In the genomic region with DNA sequence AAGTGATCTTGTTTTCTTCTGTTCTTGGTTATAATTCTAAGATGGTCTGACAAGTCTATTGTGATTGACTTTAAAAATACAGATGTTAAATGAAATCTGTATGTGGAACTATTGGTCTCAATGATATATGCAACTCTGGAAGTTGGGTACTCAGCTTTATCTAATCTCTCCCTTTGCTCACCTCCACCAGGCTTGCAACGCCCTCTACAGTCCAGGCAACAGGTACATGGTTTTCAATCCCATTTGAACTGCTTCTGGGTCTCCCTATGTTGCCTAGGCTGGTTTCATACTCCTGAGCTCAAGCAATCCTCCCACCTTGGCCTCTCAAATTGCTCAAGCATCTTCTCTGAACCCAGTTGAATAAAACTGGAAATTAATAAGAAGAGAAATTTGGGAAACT, we compare ENCODE assay signal across 9 cellular contexts. TPM values are rescaled to one million over a fixed set of nuclear protein-coding genes. Genes with fewer than 3 reads are reported as not detected.
A peak's percentile ranks its signal among the peaks of the same experiment; 100 is the strongest.
DNase-seq lines count a peak whose midpoint lies in the region; ATAC-seq and TF ChIP-seq lines count a peak whose summit lies in the region.
"Had no signal": no experiment of that assay in that cellular context is flagged by ENCODE, and none has a peak within 500 bp of the region (broad histone marks: within the 10 kb centered on the region; RNA-seq: fewer than 3 reads in every experiment).

No MANE protein-coding gene starts in this region.

- intact Hi-C loops in lower lobe of right lung (cut with DNase I) = loop anchor here (10.0 kb wide), 1 partner anchor 257 kb away; a partner anchor contains a TSS

- no peak overlapping the region for H3K9ac ChIP-seq in OCI-LY1 (ENCODE audit: low read length)

- H3K9me3 ChIP-seq in OCI-LY1 (ENCODE audit: low read length) = no peaks in the 10 kb centered on the region
- H3K9me3 ChIP-seq in lower lobe of right lung = no peaks in the 10 kb centered on the region

- no peaks in the 10 kb centered on the region for H3K9me2 ChIP-seq in OCI-LY1 (ENCODE audit: low read depth, low read length)

- no peaks in the 10 kb centered on the region for H3F3A ChIP-seq in OCI-LY1 (ENCODE audit: insufficient read depth, low read length)

- peak; percentile 76 to 92 for ATAC-seq in lower lobe of right lung
- no peak for ATAC-seq in HG03175 (IDR thresholded peaks at IDR 0.05; ENCODE audit: unreplicated experiment)
- no peak for ATAC-seq in GM21526 (IDR thresholded peaks at IDR 0.05; ENCODE audit: low FRiP score, unreplicated experiment)

- DNase-seq in GM10266 (ENCODE audit: extremely low spot score) (peak; percentile 54), lower lobe of right lung (peak; percentile 50), dedifferentiated amniotic fluid mesenchymal stem cell (ENCODE audit: extremely low spot score) (no peak), NCI-H187 (lab: John Stamatoyannopoulos, UW) (no peak)
- DNase-seq in activated effector memory CD4-positive, alpha-beta T cell treated with Interleukin-2 at 50 U/mL for 16 hours = peak; percentile 34

- H3K4me3 ChIP-seq in OCI-LY1 (ENCODE audit: low read depth, low read length, poor library complexity, severe bottlenecking) (no peak overlapping the region), lower lobe of right lung (no peak overlapping the region)

- no peaks in the 10 kb centered on the region for H3K27me3 ChIP-seq in OCI-LY1 (ENCODE audit: insufficient read depth, low read length)
- no peaks in the 10 kb centered on the region for H3K27me3 ChIP-seq in lower lobe of right lung (ENCODE audit: low read depth)

- H3K27ac ChIP-seq in OCI-LY1 (ENCODE audit: low read depth, low read length, poor library complexity, severe bottlenecking) (no peak overlapping the region), lower lobe of right lung (no peak overlapping the region)
- H3K27ac ChIP-seq: epithelial cell of prostate had no signal

- no peak overlapping the region for H3K4me2 ChIP-seq in OCI-LY1 (ENCODE audit: low read length)

- no peaks in the 10 kb centered on the region for H3K79me2 ChIP-seq in OCI-LY1 (ENCODE audit: insufficient read depth, low read length)

- H3K4me1 ChIP-seq in OCI-LY1 (ENCODE audit: insufficient read depth, low read length, severe bottlenecking) (peaks cover 13% of the 10 kb centered on the region), lower lobe of right lung (no peaks in the 10 kb centered on the region)

- H3K36me3 ChIP-seq in OCI-LY1 (ENCODE audit: insufficient read depth, low read length) = no peaks in the 10 kb centered on the region
- H3K36me3 ChIP-seq in lower lobe of right lung = no peaks in the 10 kb centered on the region

- H2AFZ ChIP-seq in OCI-LY1 (ENCODE audit: low read length) = no peak overlapping the region

- TF ChIP-seq CTCF in GM10266 (IDR thresholded peaks at IDR 0.05; ENCODE audit: control insufficient read depth, insufficient read depth, low read depth, missing control alignments) = peak; percentile 89
- peak; percentile 52; the same call in 1 of the 2 replicates for TF ChIP-seq CTCF in OCI-LY1 (IDR thresholded peaks at IDR 0.05; ENCODE audit: low read length)
- TF ChIP-seq CTCF in lower lobe of right lung (IDR thresholded peaks at IDR 0.05) = peak; percentile 52

- H4K20me1 ChIP-seq in OCI-LY1 (ENCODE audit: insufficient read depth, low read length) = no peaks in the 10 kb centered on the region

RNA-seq across cellular contexts. Expression of a gene that starts 25.6 kb away (rescaled TPM):
- 132 TPM for total RNA-seq in lower lobe of right lung

RNA-seq across cellular contexts. Expression of a gene that starts 49.2 kb away (rescaled TPM):
- total RNA-seq in lower lobe of right lung = 68.0 TPM

RNA-seq across cellular contexts. Expression of a gene that starts 54.8 kb away (rescaled TPM):
- 144 TPM for total RNA-seq in lower lobe of right lung

Comparison
In these comparisons a context has a peak if more than half of its experiments do, and no peak if none do; other contexts are left out.
1. DNase-seq: peak in GM10266 (single experiment), activated effector memory CD4-positive, alpha-beta T cell treated with Interleukin-2 at 50 U/mL for 16 hours (single experiment) and lower lobe of right lung (single experiment); none in dedifferentiated amniotic fluid mesenchymal stem cell (single experiment) and NCI-H187 (0 of 2).
2. ATAC-seq: peak in lower lobe of right lung (2 of 2); none in HG03175 (single experiment) and GM21526 (single experiment).
3. Peak in every context shown above with its lines, with median percentiles within 50 percentile points of each other: CTCF ChIP-seq.